In genomic region chr10:101227765-101228681, GRCh38 we compare ENCODE assay signal across 10 cellular contexts. TPM values are rescaled to one million over a fixed set of nuclear protein-coding genes. Genes with fewer than 3 reads are reported as not detected.
A peak's percentile ranks its signal among the peaks of the same experiment; 100 is the strongest.
DNase-seq lines count a peak whose midpoint lies in the region; ATAC-seq and TF ChIP-seq lines count a peak whose summit lies in the region.
"Had no signal": no experiment of that assay in that cellular context is flagged by ENCODE, and none has a peak within 500 bp of the region (broad histone marks: within the 10 kb centered on the region; RNA-seq: fewer than 3 reads in every experiment).

No MANE protein-coding gene starts in this region.

- H3K9me3 Mint-ChIP-seq in activated CD4-positive, alpha-beta T cell treated with anti-CD3 and anti-CD28 coated beads for 36 hours (ENCODE audit: low read depth) = no peaks in the 10 kb centered on the region
- no peaks in the 10 kb centered on the region for H3K9me3 Mint-ChIP-seq in T-cell
- no peaks in the 10 kb centered on the region for H3K9me3 Mint-ChIP-seq in effector memory CD8-positive, alpha-beta T cell

- H3K27ac ChIP-seq in gastrocnemius medialis (peak overlapping the region; percentile 92 to 96 (median 96)), tibial nerve (no peak overlapping the region)
- H3K27ac ChIP-seq: heart right ventricle had no signal

- 11% methylated on average over 21 to 31 of the region's 54 CpGs for WGBS in tibial nerve, 2 donors

- H3K36me3 ChIP-seq in gastrocnemius medialis = no peaks in the 10 kb centered on the region
- H3K36me3 ChIP-seq in tibial nerve = no peaks in the 10 kb centered on the region
- H3K36me3 ChIP-seq: heart right ventricle had no signal

- H3K9me3 ChIP-seq in gastrocnemius medialis = no peaks in the 10 kb centered on the region
- no peaks in the 10 kb centered on the region for H3K9me3 ChIP-seq in tibial nerve
- H3K9me3 ChIP-seq: heart right ventricle had no signal

- peaks cover 70% of the 10 kb centered on the region for H3K27me3 Mint-ChIP-seq in activated CD4-positive, alpha-beta T cell treated with anti-CD3 and anti-CD28 coated beads for 36 hours
- peaks cover 67 to 73% of the 10 kb centered on the region in 2 donors for H3K27me3 Mint-ChIP-seq in T-cell
- peaks cover 79 to 98% of the 10 kb centered on the region in 2 donors for H3K27me3 Mint-ChIP-seq in effector memory CD8-positive, alpha-beta T cell

- POLR2A ChIA-PET in activated CD4-positive, alpha-beta T cell treated with anti-CD3 and anti-CD28 coated beads for 36 hours (lab: Charles Lee) = interaction anchor here (0.9 kb wide), 1 partner anchor 239 kb away, joined by 3 read pairs; no protein-coding TSS in a partner anchor
- POLR2A ChIA-PET in T-cell (lab: Charles Lee) = interaction anchor here (0.6 kb wide), 2 partner anchors 274 to 314 kb away, joined by 3 to 4 read pairs; no protein-coding TSS in a partner anchor

- H3K27me3 ChIP-seq in gastrocnemius medialis (peaks cover 22 to 30% (median 26%) of the 10 kb centered on the region in 3 donors), tibial nerve (peaks cover 6 to 99% of the 10 kb centered on the region in 2 donors)

- no peak for ATAC-seq in activated CD4-positive, alpha-beta T cell treated with anti-CD3 and anti-CD28 coated beads for 36 hours
- peak in 1 of 4 experiments; percentile 19 for ATAC-seq in T-cell (replicated peaks in 1 of 4)
- ATAC-seq in effector memory CD8-positive, alpha-beta T cell (replicated peaks) = no peak
- ATAC-seq in gastrocnemius medialis = peak; percentile 40 to 41
- no peak for ATAC-seq in GM18502 (IDR thresholded peaks at IDR 0.05; ENCODE audit: poor library complexity, unreplicated experiment)

- H3K4me3 ChIP-seq in gastrocnemius medialis = peak overlapping the region; percentile 54 to 87 (median 68)
- peak overlapping the region in 1 of 4 donors; percentile 26 for H3K4me3 ChIP-seq in tibial nerve

- H3K4me3 Mint-ChIP-seq in activated CD4-positive, alpha-beta T cell treated with anti-CD3 and anti-CD28 coated beads for 36 hours = peak overlapping the region; percentile 18
- peak overlapping the region; percentile 57 to 80 (median 66) for H3K4me3 Mint-ChIP-seq in T-cell
- peak overlapping the region; percentile 64 to 82 for H3K4me3 Mint-ChIP-seq in effector memory CD8-positive, alpha-beta T cell

- in situ Hi-C loops in gastrocnemius medialis (cut with MboI; ENCODE audit: low sequenced_read_pairs in 4 of 4) = no loop called here

- no peaks in the 10 kb centered on the region for H3K36me3 Mint-ChIP-seq in activated CD4-positive, alpha-beta T cell treated with anti-CD3 and anti-CD28 coated beads for 36 hours (ENCODE audit: low read depth)
- H3K36me3 Mint-ChIP-seq in T-cell = no peaks in the 10 kb centered on the region
- peaks cover 15% of the 10 kb centered on the region for H3K36me3 Mint-ChIP-seq in effector memory CD8-positive, alpha-beta T cell (ENCODE audit: insufficient read depth)

- TF ChIP-seq POLR2A in gastrocnemius medialis (IDR thresholded peaks at IDR 0.05) (peak; percentile 18 to 48), tibial nerve (IDR thresholded peaks at IDR 0.05) (no peak)

- no peak for TF ChIP-seq EP300 in tibial nerve (IDR thresholded peaks at IDR 0.05)

- H3K4me1 Mint-ChIP-seq in activated CD4-positive, alpha-beta T cell treated with anti-CD3 and anti-CD28 coated beads for 36 hours = peaks cover 37% of the 10 kb centered on the region
- peaks cover 44 to 49% (median 46%) of the 10 kb centered on the region in 3 donors for H3K4me1 Mint-ChIP-seq in T-cell
- H3K4me1 Mint-ChIP-seq in effector memory CD8-positive, alpha-beta T cell (ENCODE audit: low read depth in 2 of 2) = peaks cover 31 to 38% of the 10 kb centered on the region in 2 donors

- intact Hi-C loops in activated CD4-positive, alpha-beta T cell treated with anti-CD3 and anti-CD28 coated beads for 36 hours (cut with DNase I, micrococcal nuclease) = loop anchor here (1.0 to 10.0 kb wide), 5 partner anchors 10 to 571 kb away; no protein-coding TSS in a partner anchor
- intact Hi-C loops in gastrocnemius medialis (cut with DNase I; ENCODE audit: low total_unique reads) = loop anchor here (5.0 kb wide), 2 partner anchors 64 to 124 kb away; partner anchors contain the start of gene BTRC

- TF ChIP-seq CTCF in gastrocnemius medialis (IDR thresholded peaks at IDR 0.05 in 4 of 5, conservative IDR thresholded peaks at IDR 0.05 in 1 of 5) = peak in 4 of 5 experiments; percentile 21 to 50 (median 46)
- no peak for TF ChIP-seq CTCF in tibial nerve (IDR thresholded peaks at IDR 0.05)

- H3K4me1 ChIP-seq in gastrocnemius medialis (peaks cover 21 to 61% of the 10 kb centered on the region in 2 donors), tibial nerve (peaks cover 0 to 74% (median 49%) of the 10 kb centered on the region in 4 donors)

- CTCF ChIA-PET in activated CD4-positive, alpha-beta T cell treated with anti-CD3 and anti-CD28 coated beads for 36 hours (lab: Charles Lee) = interaction anchor here (0.5 to 3.5 kb wide), 8 partner anchors 12 to 730 kb away, joined by 3 to 27 read pairs (median 4); no protein-coding TSS in a partner anchor
- CTCF ChIA-PET in T-cell (lab: Charles Lee) = no interaction called here

- DNase-seq in activated CD4-positive, alpha-beta T cell treated with anti-CD3 and anti-CD28 coated beads for 36 hours = no peak
- DNase-seq in activated CD4-positive, alpha-beta T cell treated with anti-CD3 and anti-CD28 coated beads, Interleukin-2, amount 50 U/mL, for 1 hour = no peak
- DNase-seq in T-cell (peak in 1 of 34 experiments; percentile 13), gastrocnemius medialis (peak in 1 of 2 donors; percentile 73), tibial nerve (ENCODE audit: low spot score in 2 of 2) (no peak), NCI-H1092 (lab: John Stamatoyannopoulos, UW) (no peak)
- DNase-seq in effector memory CD8-positive, alpha-beta T cell = no peak
- DNase-seq: heart right ventricle, MV-4-11 had no signal

- no peak overlapping the region for H3K27ac Mint-ChIP-seq in activated CD4-positive, alpha-beta T cell treated with anti-CD3 and anti-CD28 coated beads for 36 hours
- H3K27ac Mint-ChIP-seq in T-cell = peak overlapping the region in 1 of 2 donors; percentile 49
- H3K27ac Mint-ChIP-seq in effector memory CD8-positive, alpha-beta T cell = no peak overlapping the region

RNA-seq across cellular contexts. Expression of gene LBX1, which starts 1.2 kb away (rescaled TPM):
- not detected for total RNA-seq in activated CD4-positive, alpha-beta T cell treated with anti-CD3 and anti-CD28 coated beads for 36 hours
- total RNA-seq in T-cell (not detected), gastrocnemius medialis (10 to 100 TPM; 10.7 to 25.9 (median 13.0) TPM), tibial nerve (under 1 TPM in 1 of 4 donors, not detected in 3; 0.60 TPM)
- total RNA-seq: heart right ventricle had no signal

Comparison
In these comparisons a context has a peak if more than half of its experiments do, and no peak if none do; other contexts are left out.
1. ATAC-seq: peak in gastrocnemius medialis (2 of 2); none in activated CD4-positive, alpha-beta T cell treated with anti-CD3 and anti-CD28 coated beads for 36 hours (single experiment), effector memory CD8-positive, alpha-beta T cell (single experiment) and GM18502 (single experiment).
2. H3K4me3 Mint-ChIP-seq: peak in every context shown above with its lines; median percentile 73 in effector memory CD8-positive, alpha-beta T cell; 66 in T-cell; 18 in activated CD4-positive, alpha-beta T cell treated with anti-CD3 and anti-CD28 coated beads for 36 hours.
3. H3K27ac ChIP-seq: peak in gastrocnemius medialis (4 of 4); none in tibial nerve (0 of 4).
4. CTCF ChIP-seq: peak in gastrocnemius medialis (4 of 5); none in tibial nerve (0 of 5).
5. POLR2A ChIP-seq: peak in gastrocnemius medialis (2 of 2); none in tibial nerve (0 of 2).
6. RNA of gene LBX1, which starts 1.2 kb away (total RNA-seq): 10.7 to 25.9 TPM in gastrocnemius medialis; not detected in activated CD4-positive, alpha-beta T cell treated with anti-CD3 and anti-CD28 coated beads for 36 hours, not detected in T-cell and 0.60 TPM in tibial nerve; every median in the first group is over 4 times any median in the second.